ENCODE assay signal across 1 cellular context in the genomic region with DNA sequence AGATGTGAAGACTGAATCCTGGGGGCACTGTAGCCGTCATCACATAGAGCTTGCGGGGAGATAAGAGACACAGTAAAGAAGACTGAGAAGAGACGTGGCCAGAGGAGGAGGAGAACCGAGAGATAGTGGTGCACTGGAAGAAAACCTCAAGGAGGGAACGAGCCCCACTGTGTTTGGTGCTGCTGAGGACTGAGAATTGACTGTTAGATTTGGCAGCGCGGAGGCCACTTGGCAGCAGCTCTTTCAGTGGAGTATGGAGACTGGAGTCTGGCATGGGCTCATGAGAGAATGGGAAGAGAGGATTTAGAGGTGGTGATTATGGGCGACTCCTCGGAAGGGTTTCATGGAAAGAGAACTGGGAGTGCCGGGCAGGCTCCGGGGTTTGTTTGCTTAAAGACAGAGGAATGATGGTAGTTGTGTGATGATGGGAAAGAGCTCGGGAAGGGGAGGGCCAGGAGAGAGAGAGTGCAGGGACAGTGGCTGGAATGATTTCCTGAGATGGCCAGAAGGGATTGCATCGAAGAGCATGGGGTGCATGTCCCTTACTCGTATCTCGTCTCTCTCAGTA.
TF ChIP-seq lines count a peak whose summit lies in the region.

No MANE protein-coding gene starts in this region.

TF ChIP-seq in HepG2, 621 proteins besides CTCF, POLR2A, EP300 and RAD21 (continued from another document):
- TF ChIP-seq, protein P1, sequence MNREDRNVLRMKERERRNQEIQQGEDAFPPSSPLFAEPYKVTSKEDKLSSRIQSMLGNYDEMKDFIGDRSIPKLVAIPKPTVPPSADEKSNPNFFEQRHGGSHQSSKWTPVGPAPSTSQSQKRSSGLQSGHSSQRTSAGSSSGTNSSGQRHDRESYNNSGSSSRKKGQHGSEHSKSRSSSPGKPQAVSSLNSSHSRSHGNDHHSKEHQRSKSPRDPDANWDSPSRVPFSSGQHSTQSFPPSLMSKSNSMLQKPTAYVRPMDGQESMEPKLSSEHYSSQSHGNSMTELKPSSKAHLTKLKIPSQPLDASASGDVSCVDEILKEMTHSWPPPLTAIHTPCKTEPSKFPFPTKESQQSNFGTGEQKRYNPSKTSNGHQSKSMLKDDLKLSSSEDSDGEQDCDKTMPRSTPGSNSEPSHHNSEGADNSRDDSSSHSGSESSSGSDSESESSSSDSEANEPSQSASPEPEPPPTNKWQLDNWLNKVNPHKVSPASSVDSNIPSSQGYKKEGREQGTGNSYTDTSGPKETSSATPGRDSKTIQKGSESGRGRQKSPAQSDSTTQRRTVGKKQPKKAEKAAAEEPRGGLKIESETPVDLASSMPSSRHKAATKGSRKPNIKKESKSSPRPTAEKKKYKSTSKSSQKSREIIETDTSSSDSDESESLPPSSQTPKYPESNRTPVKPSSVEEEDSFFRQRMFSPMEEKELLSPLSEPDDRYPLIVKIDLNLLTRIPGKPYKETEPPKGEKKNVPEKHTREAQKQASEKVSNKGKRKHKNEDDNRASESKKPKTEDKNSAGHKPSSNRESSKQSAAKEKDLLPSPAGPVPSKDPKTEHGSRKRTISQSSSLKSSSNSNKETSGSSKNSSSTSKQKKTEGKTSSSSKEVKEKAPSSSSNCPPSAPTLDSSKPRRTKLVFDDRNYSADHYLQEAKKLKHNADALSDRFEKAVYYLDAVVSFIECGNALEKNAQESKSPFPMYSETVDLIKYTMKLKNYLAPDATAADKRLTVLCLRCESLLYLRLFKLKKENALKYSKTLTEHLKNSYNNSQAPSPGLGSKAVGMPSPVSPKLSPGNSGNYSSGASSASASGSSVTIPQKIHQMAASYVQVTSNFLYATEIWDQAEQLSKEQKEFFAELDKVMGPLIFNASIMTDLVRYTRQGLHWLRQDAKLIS (CRISPR knock-in tag; IDR thresholded peaks at IDR 0.05), result no peak
- TF ChIP-seq JUND (CRISPR knock-in tag; IDR thresholded peaks at IDR 0.05) (no peak), ZFAT (CRISPR knock-in tag; conservative IDR thresholded peaks at IDR 0.05) (no peak)
